Comparison of ENCODE assay signal across 21 cellular contexts in the genomic region with DNA sequence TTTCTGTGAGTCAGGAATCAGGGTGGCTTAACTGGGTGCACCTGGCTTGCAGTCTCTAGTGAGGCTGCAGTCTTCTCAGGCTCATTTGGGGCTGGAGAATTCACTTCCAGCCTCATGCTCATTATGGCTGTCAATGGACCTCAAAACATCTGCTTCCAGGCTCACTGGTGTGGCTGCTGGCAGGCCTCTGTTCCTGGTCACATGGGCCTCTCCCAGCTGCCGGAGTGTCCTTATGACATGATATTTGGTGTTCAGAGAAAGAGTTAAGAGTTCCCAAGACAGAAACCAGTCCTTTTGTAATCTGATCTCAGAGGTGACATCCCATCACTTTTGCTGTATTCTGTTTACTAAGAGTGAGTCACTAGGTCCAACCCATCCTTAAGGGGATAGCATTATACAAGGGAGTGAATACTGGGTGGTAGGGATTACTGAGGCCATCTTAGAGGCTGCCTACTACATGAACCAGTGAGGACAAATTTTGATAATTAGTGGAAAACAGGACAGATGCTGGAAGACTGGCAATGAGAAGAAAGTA.
DNase-seq lines count a peak whose midpoint lies in the region; ATAC-seq and TF ChIP-seq lines count a peak whose summit lies in the region.
"Had no signal": no experiment of that assay in that cellular context is flagged by ENCODE, and none has a peak within 500 bp of the region (broad histone marks: within the 10 kb centered on the region; RNA-seq: fewer than 3 reads in every experiment).

No MANE protein-coding gene starts in this region.

- no peak overlapping the region for H3K4me3 Mint-ChIP-seq in glutamatergic neuron (ENCODE audit: unreplicated experiment)
- H3K4me3 Mint-ChIP-seq: activated B cell treated with CpG ODN at 0.5 μM for 24 hours; activated naive CD8-positive, alpha-beta T cell treated with anti-CD3 and anti-CD28 coated beads, Interleukin-2, amount 10 ng/mL, durations not matched to agents 7 days and 5 days; activated T-helper 1 cell treated with anti-CD3 and anti-CD28 coated beads, Interleukin-12 subunit alpha, Interleukin-12 subunit beta, Interleukin-2, Interleukin-4 antibody, amounts not matched to agents 30 ng/mL and 10 ng/mL and 1 ng/mL, durations not matched to agents 14 hours and 24 hours and 36 hours; dendritic cell treated with granulocyte-macrophage colony-stimulating factor and Interleukin-4, amounts not matched to agents 40 ng/mL and 50 ng/mL, for 4 days; GM23338; stimulated activated naive CD8-positive, alpha-beta T cell treated with anti-CD3 and anti-CD28 coated beads, Interleukin-15, Interleukin-2, amounts not matched to agents 100 ng/mL and 50 ng/mL, for 24 hours had no signal

- H3K4me1 Mint-ChIP-seq in glutamatergic neuron (ENCODE audit: low read depth, unreplicated experiment) = peaks cover 12% of the 10 kb centered on the region
- H3K4me1 Mint-ChIP-seq: activated B cell treated with CpG ODN at 0.5 μM for 24 hours; activated naive CD8-positive, alpha-beta T cell treated with anti-CD3 and anti-CD28 coated beads, Interleukin-2, amount 10 ng/mL, durations not matched to agents 7 days and 5 days; GM23338 had no signal

- no peaks in the 10 kb centered on the region for H3K4me1 ChIP-seq in RWPE2 (ENCODE audit: insufficient read depth, poor library complexity, severe bottlenecking)
- H3K4me1 ChIP-seq in tibial nerve = no peaks in the 10 kb centered on the region
- H3K4me1 ChIP-seq in transverse colon = no peaks in the 10 kb centered on the region

- no peak overlapping the region for H3K4me3 ChIP-seq in RWPE2 (ENCODE audit: severe bottlenecking)
- H3K4me3 ChIP-seq in tibial nerve = no peak overlapping the region
- H3K4me3 ChIP-seq in transverse colon = no peak overlapping the region
- H3K4me3 ChIP-seq: GM23338 had no signal

- H3K9me3 Mint-ChIP-seq in glutamatergic neuron (ENCODE audit: unreplicated experiment) = peaks cover 26% of the 10 kb centered on the region
- H3K9me3 Mint-ChIP-seq: activated B cell treated with CpG ODN at 0.5 μM for 24 hours; activated naive CD8-positive, alpha-beta T cell treated with anti-CD3 and anti-CD28 coated beads, Interleukin-2, amount 10 ng/mL, durations not matched to agents 7 days and 5 days; activated T-helper 1 cell treated with anti-CD3 and anti-CD28 coated beads, Interleukin-12 subunit alpha, Interleukin-12 subunit beta, Interleukin-2, Interleukin-4 antibody, amounts not matched to agents 30 ng/mL and 10 ng/mL and 1 ng/mL, durations not matched to agents 14 hours and 24 hours and 36 hours; dendritic cell treated with granulocyte-macrophage colony-stimulating factor and Interleukin-4, amounts not matched to agents 40 ng/mL and 50 ng/mL, for 4 days; stimulated activated naive CD8-positive, alpha-beta T cell treated with anti-CD3 and anti-CD28 coated beads, Interleukin-15, Interleukin-2, amounts not matched to agents 100 ng/mL and 50 ng/mL, for 24 hours had no signal

- intact Hi-C loops in transverse colon (cut with DNase I; ENCODE audit: low total_unique reads) = no loop called here

- H3K27ac ChIP-seq in RWPE2 (ENCODE audit: poor library complexity, severe bottlenecking) = no peak overlapping the region
- no peak overlapping the region for H3K27ac ChIP-seq in tibial nerve
- no peak overlapping the region for H3K27ac ChIP-seq in transverse colon
- H3K27ac ChIP-seq: brain microvascular endothelial cell had no signal

- no peak for TF ChIP-seq CTCF in RWPE2 (IDR thresholded peaks at IDR 0.05; ENCODE audit: poor library complexity, severe bottlenecking)
- no peak for TF ChIP-seq CTCF in glutamatergic neuron (IDR thresholded peaks at IDR 0.05; ENCODE audit: partially characterized antibody, unreplicated experiment)
- no peak for TF ChIP-seq CTCF in tibial nerve (IDR thresholded peaks at IDR 0.05)
- TF ChIP-seq CTCF in transverse colon (IDR thresholded peaks at IDR 0.05) = no peak

- no peak for TF ChIP-seq EP300 in tibial nerve (IDR thresholded peaks at IDR 0.05)
- TF ChIP-seq EP300 in transverse colon (IDR thresholded peaks at IDR 0.05; ENCODE audit: low read depth) = no peak

- H3K36me3 ChIP-seq in RWPE2 (ENCODE audit: low read depth) (no peaks in the 10 kb centered on the region), tibial nerve (no peaks in the 10 kb centered on the region), transverse colon (no peaks in the 10 kb centered on the region)
- H3K36me3 ChIP-seq: brain microvascular endothelial cell had no signal

- 56 to 60% methylated on average over 1 of the region's 1 CpG for WGBS in tibial nerve, 2 donors
- 78% methylated on average over 1 of the region's 1 CpG; no CpG with 5 or more reads in 1 of the 2 donors for WGBS in transverse colon (ENCODE audit: low coverage in 1 of 2), 2 donors

- peak; percentile 59 for DNase-seq in DMS53 treated with DMSO at 0.1 percent for 48 hours (lab: John Stamatoyannopoulos, UW; ENCODE audit: unreplicated experiment)
- DNase-seq in M059J (ENCODE audit: low read depth) = peak; percentile 13
- DNase-seq in RWPE2 (ENCODE audit: low spot score) = no peak
- DNase-seq in glutamatergic neuron = no peak
- DNase-seq in erythroblast (lab: John Stamatoyannopoulos, UW) = no peak
- DNase-seq in tibial nerve (ENCODE audit: low spot score in 2 of 2) = no peak
- DNase-seq in transverse colon = no peak
- DNase-seq: activated B cell treated with CpG ODN at 0.5 μM for 24 hours; activated naive CD8-positive, alpha-beta T cell treated with anti-CD3 and anti-CD28 coated beads, Interleukin-2, amount 10 ng/mL, durations not matched to agents 7 days and 5 days; brain microvascular endothelial cell; NCI-H1417 treated with DMSO at 0.1 percent for 48 hours; posterior cingulate gyrus; SK-N-SH; T-helper 9 cell; trophoblast cell had no signal

- peak; percentile 80 for ATAC-seq in RWPE2 (ENCODE audit: low read depth)
- no peak for ATAC-seq in GM18498 (IDR thresholded peaks at IDR 0.05; ENCODE audit: unreplicated experiment)
- ATAC-seq: GM23338, left lobe of liver had no signal

- H3K27me3 ChIP-seq in RWPE2 (ENCODE audit: insufficient read depth, poor library complexity, severe bottlenecking) (no peaks in the 10 kb centered on the region), tibial nerve (no peaks in the 10 kb centered on the region), transverse colon (no peaks in the 10 kb centered on the region)
- H3K27me3 ChIP-seq: brain microvascular endothelial cell had no signal

- in situ Hi-C loops in transverse colon (cut with MboI; ENCODE audit: low pct_ligation_motif_present in 1 of 4, low pct_unique_long_range_greater_than_20kb in 1 of 4, low sequenced_read_pairs in 3 of 4) = no loop called here

- no peaks in the 10 kb centered on the region for H3K9me3 ChIP-seq in RWPE2 (ENCODE audit: severe bottlenecking)
- peaks cover 0 to 7% (median 0%) of the 10 kb centered on the region in 4 donors for H3K9me3 ChIP-seq in tibial nerve
- no peaks in the 10 kb centered on the region for H3K9me3 ChIP-seq in transverse colon
- H3K9me3 ChIP-seq: SK-N-SH had no signal

- peaks cover 60% of the 10 kb centered on the region for H3K36me3 Mint-ChIP-seq in glutamatergic neuron (ENCODE audit: unreplicated experiment)
- H3K36me3 Mint-ChIP-seq: activated naive CD8-positive, alpha-beta T cell treated with anti-CD3 and anti-CD28 coated beads, Interleukin-2, amount 10 ng/mL, durations not matched to agents 7 days and 5 days had no signal

- no peak for TF ChIP-seq POLR2A in erythroblast (IDR thresholded peaks at IDR 0.05; ENCODE audit: low read length)
- TF ChIP-seq POLR2A in tibial nerve (IDR thresholded peaks at IDR 0.05) = no peak
- no peak for TF ChIP-seq POLR2A in transverse colon (IDR thresholded peaks at IDR 0.05)

- peaks cover 12% of the 10 kb centered on the region for H3K27me3 Mint-ChIP-seq in glutamatergic neuron (ENCODE audit: unreplicated experiment)

- peak overlapping the region; percentile 24 for H3K27ac Mint-ChIP-seq in glutamatergic neuron (ENCODE audit: unreplicated experiment)
- H3K27ac Mint-ChIP-seq: activated B cell treated with CpG ODN at 0.5 μM for 24 hours; activated naive CD8-positive, alpha-beta T cell treated with anti-CD3 and anti-CD28 coated beads, Interleukin-2, amount 10 ng/mL, durations not matched to agents 7 days and 5 days; activated T-helper 1 cell treated with anti-CD3 and anti-CD28 coated beads, Interleukin-12 subunit alpha, Interleukin-12 subunit beta, Interleukin-2, Interleukin-4 antibody, amounts not matched to agents 30 ng/mL and 10 ng/mL and 1 ng/mL, durations not matched to agents 14 hours and 24 hours and 36 hours; dendritic cell treated with granulocyte-macrophage colony-stimulating factor and Interleukin-4, amounts not matched to agents 40 ng/mL and 50 ng/mL, for 4 days; GM23338; stimulated activated naive CD8-positive, alpha-beta T cell treated with anti-CD3 and anti-CD28 coated beads, Interleukin-15, Interleukin-2, amounts not matched to agents 100 ng/mL and 50 ng/mL, for 24 hours had no signal

Comparison
In these comparisons a context has a peak if more than half of its experiments do, and no peak if none do; other contexts are left out.
1. DNase-seq: peak in DMS53 treated with DMSO at 0.1 percent for 48 hours (single experiment) and M059J (single experiment); none in RWPE2 (single experiment), glutamatergic neuron (single experiment), erythroblast (0 of 2), tibial nerve (0 of 2) and transverse colon (single experiment).